ENCODE assay signal across 17 cellular contexts in the genomic region with DNA sequence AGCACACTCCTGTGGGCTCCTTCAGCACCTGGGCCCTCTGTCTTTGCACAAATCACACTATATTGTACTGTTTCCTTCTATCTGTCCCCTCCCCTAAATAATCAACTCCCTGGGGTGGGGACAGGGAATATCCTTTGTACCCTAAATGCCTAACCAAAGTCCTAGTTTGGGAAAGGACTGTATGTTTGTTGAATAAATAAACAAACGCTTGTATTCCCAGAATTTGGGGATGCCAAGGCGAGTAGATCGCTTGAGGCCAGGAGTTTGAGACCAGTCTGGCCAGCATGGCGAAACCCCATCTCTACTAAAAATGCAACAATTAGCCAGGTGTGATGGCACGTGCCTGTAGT.
DNase-seq lines count a peak whose midpoint lies in the region; ATAC-seq and TF ChIP-seq lines count a peak whose summit lies in the region.
"Had no signal": no experiment of that assay in that cellular context is flagged by ENCODE, and none has a peak within 500 bp of the region (broad histone marks: within the 10 kb centered on the region; RNA-seq: fewer than 3 reads in every experiment).

No MANE protein-coding gene starts in this region.

- TF ChIP-seq CTCF in Caco-2 (IDR thresholded peaks at IDR 0.05; ENCODE audit: insufficient read depth in 1 of 2, low read depth in 1 of 2, low read length in 1 of 2, severe bottlenecking in 1 of 2, unreplicated experiment in 1 of 2) = peak in 1 of 2 experiments; percentile 65
- TF ChIP-seq CTCF in IMR-90 (conservative IDR thresholded peaks at IDR 0.05; ENCODE audit: low read depth, low read length) = no peak
- peak; percentile 3 for TF ChIP-seq CTCF in foreskin keratinocyte (conservative IDR thresholded peaks at IDR 0.05)
- TF ChIP-seq CTCF in progenitor cell of endocrine pancreas (IDR thresholded peaks at IDR 0.05; ENCODE audit: unreplicated experiment) = peak; percentile 20

- no peak overlapping the region for H2AFZ ChIP-seq in IMR-90 (replicated peaks; ENCODE audit: low read length, poor library complexity)

- DNase-seq in Caco-2 (no peak), IMR-90 (no peak), foreskin keratinocyte (no peak), progenitor cell of endocrine pancreas (ENCODE audit: low spot score, unreplicated experiment) (no peak), GM19240 (ENCODE audit: insufficient read length, low spot score) (no peak), NCI-H2171 treated with DMSO at 0.1 percent for 48 hours (lab: John Stamatoyannopoulos, UW) (no peak)
- DNase-seq: activated naive CD4-positive, alpha-beta T cell treated with anti-CD3 and anti-CD28 coated beads, Interleukin-2, amount 10 ng/mL, durations not matched to agents 7 days and 5 days; NCI-H2029 treated with DMSO at 0.1 percent for 48 hours; NCI-H446 treated with DMSO at 0.1 percent for 48 hours; stimulated activated CD4-positive, alpha-beta T cell treated with anti-CD3 and anti-CD28 coated beads, Interleukin-2, amount 100 ng/mL, for 24 hours; stomach had no signal

- POLR2A ChIA-PET in Caco-2 (lab: Charles Lee) (no interaction called here), IMR-90 (lab: Charles Lee; ENCODE audit: unreplicated experiment) (interaction anchor here (1.0 kb wide), 1 partner anchor 386 kb away, joined by 6 read pairs; no protein-coding TSS in a partner anchor)

- TF ChIP-seq POLR2A in IMR-90 (IDR thresholded peaks at IDR 0.05; ENCODE audit: low read depth, low read length) = no peak

- H3K27ac Mint-ChIP-seq in Caco-2 (ENCODE audit: unreplicated experiment) = peak overlapping the region; percentile 88
- H3K27ac Mint-ChIP-seq in progenitor cell of endocrine pancreas = peak overlapping the region; percentile 73
- H3K27ac Mint-ChIP-seq: activated naive CD4-positive, alpha-beta T cell treated with anti-CD3 and anti-CD28 coated beads, Interleukin-2, amount 10 ng/mL, durations not matched to agents 7 days and 5 days; B cell had no signal

- H3K36me3 Mint-ChIP-seq in Caco-2 (ENCODE audit: insufficient read depth, unreplicated experiment) (peaks cover 15% of the 10 kb centered on the region), progenitor cell of endocrine pancreas (ENCODE audit: insufficient read depth) (peaks cover 29% of the 10 kb centered on the region)
- H3K36me3 Mint-ChIP-seq: activated naive CD4-positive, alpha-beta T cell treated with anti-CD3 and anti-CD28 coated beads, Interleukin-2, amount 10 ng/mL, durations not matched to agents 7 days and 5 days had no signal

- no peak for TF ChIP-seq RAD21 in IMR-90 (IDR thresholded peaks at IDR 0.05; ENCODE audit: low read length)

- H3K9me3 ChIP-seq in Caco-2 = peaks cover 8% of the 10 kb centered on the region
- no peaks in the 10 kb centered on the region for H3K9me3 ChIP-seq in IMR-90 (ENCODE audit: control insufficient read depth, insufficient read depth, low read length)
- H3K9me3 ChIP-seq: esophagus muscularis mucosa, stomach had no signal

- H3K4me3 Mint-ChIP-seq in Caco-2 (ENCODE audit: unreplicated experiment) (peak overlapping the region; percentile 66), progenitor cell of endocrine pancreas (ENCODE audit: low read depth) (no peak overlapping the region)
- H3K4me3 Mint-ChIP-seq: activated naive CD4-positive, alpha-beta T cell treated with anti-CD3 and anti-CD28 coated beads, Interleukin-2, amount 10 ng/mL, durations not matched to agents 7 days and 5 days; B cell had no signal

- BruUV-seq in Caco-2 (replicated peaks; lab: Mats Ljungman, UMichigan) (no TSS peak), IMR-90 (replicated peaks; lab: Mats Ljungman, UMichigan) (no TSS peak)

- in situ Hi-C loops in IMR-90 (cut with MboI; ENCODE audit: low sequenced_read_pairs) = no loop called here

- H3K36me3 ChIP-seq in Caco-2 (ENCODE audit: control insufficient read depth, insufficient read depth, low read length) = no peaks in the 10 kb centered on the region
- peaks cover 21% of the 10 kb centered on the region for H3K36me3 ChIP-seq in IMR-90 (ENCODE audit: control insufficient read depth, insufficient read depth, low read length)

- H4K91ac ChIP-seq in IMR-90 (ENCODE audit: insufficient read depth, low read depth, low read length) = peak overlapping the region; percentile 5; the same call in 1 of the 2 replicates

- no peak overlapping the region for H3K4me2 ChIP-seq in IMR-90 (ENCODE audit: low read depth, low read length)

- CTCF ChIA-PET in Caco-2 (lab: Charles Lee) (interaction anchor here (0.7 to 1.5 kb wide), 3 partner anchors 13 to 47 kb away, joined by 3 to 5 read pairs (median 3); no protein-coding TSS in a partner anchor), IMR-90 (lab: Yijun Ruan, JAX) (no interaction called here)

- H4K8ac ChIP-seq in IMR-90 (ENCODE audit: low read depth in 2 of 2, low read length in 2 of 2) = peak overlapping the region in 1 of 2 experiments; percentile 88; a peak in 2 of 4 replicates

- H3K9me3 Mint-ChIP-seq in Caco-2 (ENCODE audit: unreplicated experiment) (peaks cover 10% of the 10 kb centered on the region), progenitor cell of endocrine pancreas (ENCODE audit: low read depth) (peaks cover 3% of the 10 kb centered on the region)
- H3K9me3 Mint-ChIP-seq: activated naive CD4-positive, alpha-beta T cell treated with anti-CD3 and anti-CD28 coated beads, Interleukin-2, amount 10 ng/mL, durations not matched to agents 7 days and 5 days had no signal

- ATAC-seq in IMR-90 (ENCODE audit: low read depth) (no peak), foreskin keratinocyte (no peak), HG03442 (IDR thresholded peaks at IDR 0.05; ENCODE audit: unreplicated experiment) (no peak)
- ATAC-seq: K562 had no signal

- 0 out of 2 replicates have a peak overlapping the region, but pooled peaks have one; percentile 35 for H3K18ac ChIP-seq in IMR-90 (ENCODE audit: low read depth, low read length)

- peak overlapping the region; percentile 64 for H2BK120ac ChIP-seq in IMR-90 (ENCODE audit: low read depth, low read length)

- 0 out of 3 replicates have a peak overlapping the region, but pooled peaks have one; percentile 31 for H2BK15ac ChIP-seq in IMR-90 (ENCODE audit: low read depth, low read length)

- no peaks in the 10 kb centered on the region for H3K27me3 Mint-ChIP-seq in Caco-2 (ENCODE audit: insufficient read depth, unreplicated experiment)
- no peaks in the 10 kb centered on the region for H3K27me3 Mint-ChIP-seq in progenitor cell of endocrine pancreas

- H3K4me1 Mint-ChIP-seq in Caco-2 (ENCODE audit: low read depth, unreplicated experiment) (peaks cover 18% of the 10 kb centered on the region), progenitor cell of endocrine pancreas (ENCODE audit: low read depth) (peaks cover 19% of the 10 kb centered on the region)

- peak overlapping the region; percentile 59 for H3K4ac ChIP-seq in IMR-90 (ENCODE audit: low read depth, low read length)

- H2BK20ac ChIP-seq in IMR-90 (ENCODE audit: low read depth, low read length) = peak overlapping the region; percentile 36; the same call in 1 of the 2 replicates

- H4K5ac ChIP-seq in IMR-90 (ENCODE audit: low read depth, low read length) = peak overlapping the region; percentile 2; the same call in 1 of the 2 replicates

- no peak overlapping the region for H3K23ac ChIP-seq in IMR-90 (ENCODE audit: low read depth, low read length)

- H3K27ac ChIP-seq in IMR-90 (ENCODE audit: insufficient read depth, low read length) (peak overlapping the region; percentile 40), foreskin keratinocyte (no peak overlapping the region)
- H3K27ac ChIP-seq: HL-60, RWPE1 had no signal

- H3K79me1 ChIP-seq in IMR-90 (ENCODE audit: low read depth in 1 of 2, low read length in 2 of 2) = peaks cover 6 to 11% of the 10 kb centered on the region in 2 experiments; a peak in 3 of 4 replicates

- H3K4me1 ChIP-seq in Caco-2 (peaks cover 28% of the 10 kb centered on the region), IMR-90 (ENCODE audit: control insufficient read depth, insufficient read depth, low read length) (peaks cover 11% of the 10 kb centered on the region), foreskin keratinocyte (peaks cover 7% of the 10 kb centered on the region)
- H3K4me1 ChIP-seq: stomach had no signal

- H2AK5ac ChIP-seq in IMR-90 (ENCODE audit: low read depth, low read length) = peak overlapping the region; percentile 9; the same call in 1 of the 2 replicates

- H3K27me3 ChIP-seq in Caco-2 (replicated peaks; ENCODE audit: control insufficient read depth, insufficient read depth, low read length) (no peaks in the 10 kb centered on the region), IMR-90 (ENCODE audit: control insufficient read depth, insufficient read depth, low read length) (no peaks in the 10 kb centered on the region), foreskin keratinocyte (no peaks in the 10 kb centered on the region)
- H3K27me3 ChIP-seq: esophagus muscularis mucosa, stomach had no signal

- intact Hi-C loops in Caco-2 (cut with micrococcal nuclease; ENCODE audit: unreplicated experiment) (loop anchor here (1.0 to 5.0 kb wide), 7 partner anchors 12 to 862 kb away; a partner anchor contains a TSS), IMR-90 (cut with micrococcal nuclease) (no loop called here)

- H2BK5ac ChIP-seq in IMR-90 (ENCODE audit: low read depth, low read length, poor library complexity, severe bottlenecking) = peak overlapping the region; percentile 83

- no peaks in the 10 kb centered on the region for H4K20me1 ChIP-seq in IMR-90 (ENCODE audit: insufficient read depth, low read length)

- H3K4me3 ChIP-seq in Caco-2 (ENCODE audit: low read depth, low read length) (no peak overlapping the region), IMR-90 (ENCODE audit: insufficient read depth, low read depth, low read length) (no peak overlapping the region)
- H3K4me3 ChIP-seq: esophagus muscularis mucosa, K562, stomach had no signal

- H3K14ac ChIP-seq in IMR-90 (replicated peaks; ENCODE audit: low read depth, low read length) = no peak overlapping the region

- no CpG with 5 or more reads among the region's 5 CpGs for WGBS in IMR-90 (ENCODE audit: extremely low coverage in 2 of 2, insufficient read length in 1 of 2), 2 experiments

- dilution Hi-C loops in IMR-90 (cut with HindIII; ENCODE audit: low sequenced_read_pairs, unreplicated experiment) = no loop called here

- no peak overlapping the region for H2AK9ac ChIP-seq in IMR-90 (replicated peaks; ENCODE audit: low read depth, low read length, poor library complexity)

- no peak overlapping the region for H3K56ac ChIP-seq in IMR-90 (ENCODE audit: extremely low read depth, insufficient read depth, low read length)

- H3K9me1 ChIP-seq in IMR-90 (ENCODE audit: insufficient read depth, low read length) = no peaks in the 10 kb centered on the region; the same call in 1 of the 2 replicates

- H3K9ac ChIP-seq in IMR-90 (ENCODE audit: low read depth, low read length) = no peak overlapping the region

TF ChIP-seq in IMR-90, 13 proteins besides CTCF, POLR2A, EP300 and RAD21:
- TF ChIP-seq SMC3 (IDR thresholded peaks at IDR 0.05; ENCODE audit: low read depth, low read length) (no peak), RFX5 (IDR thresholded peaks at IDR 0.05; ENCODE audit: low read depth, low read length) (no peak), NFE2L2 (IDR thresholded peaks at IDR 0.05; ENCODE audit: low read depth, low read length) (no peak), RCOR1 (IDR thresholded peaks at IDR 0.05; ENCODE audit: insufficient replicate concordance, low read length) (no peak), BHLHE40 (IDR thresholded peaks at IDR 0.05; ENCODE audit: low read depth, low read length) (no peak)
